In the genomic region with DNA sequence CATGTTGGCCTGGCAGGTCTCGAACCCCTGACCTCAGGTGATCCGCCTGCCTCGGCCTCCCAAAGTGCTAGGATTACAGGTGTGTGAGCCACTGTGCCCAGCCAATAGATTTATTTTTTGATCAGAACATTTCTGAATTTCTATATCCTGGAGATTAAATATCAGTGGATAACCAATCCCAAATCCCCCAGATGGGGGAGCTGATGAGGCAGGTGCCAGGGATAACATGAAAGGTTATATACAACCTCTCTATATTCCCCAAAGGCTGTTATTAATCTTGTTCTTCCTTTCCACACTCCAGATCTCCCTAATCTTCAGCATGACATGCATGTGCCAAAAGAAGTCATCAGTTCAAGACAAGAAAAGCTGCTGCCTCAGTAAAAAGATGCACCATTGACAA, we compare ENCODE assay signal across 9 cellular contexts.
DNase-seq lines count a peak whose midpoint lies in the region; TF ChIP-seq lines count a peak whose summit lies in the region.
"Had no signal": no experiment of that assay in that cellular context is flagged by ENCODE, and none has a peak within 500 bp of the region (broad histone marks: within the 10 kb centered on the region; RNA-seq: fewer than 3 reads in every experiment).

No MANE protein-coding gene starts in this region.

- peak; percentile 66 for TF ChIP-seq CTCF in astrocyte of the spinal cord (IDR thresholded peaks at IDR 0.05; ENCODE audit: low read depth, low read length)
- TF ChIP-seq CTCF in neural cell (IDR thresholded peaks at IDR 0.05; ENCODE audit: poor library complexity, severe bottlenecking): peak; percentile 49

- no peaks in the 10 kb centered on the region for H3F3A ChIP-seq in neural cell (ENCODE audit: insufficient read depth, low read length, poor library complexity, severe bottlenecking)

- no peaks in the 10 kb centered on the region for H3K9me2 ChIP-seq in neural cell (ENCODE audit: insufficient read depth, low read length)

- in situ Hi-C loops in KBM-7 (cut with MboI; ENCODE audit: low pct_unique_long_range_greater_than_20kb, low sequenced_read_pairs): no loop called here
- in situ Hi-C loops in astrocyte of the spinal cord (cut with HindIII; ENCODE audit: low sequenced_read_pairs): no loop called here

- no peaks in the 10 kb centered on the region for H3K79me2 ChIP-seq in neural cell (replicated peaks; ENCODE audit: insufficient read depth, low read length)

- H3K9ac ChIP-seq in neural cell (ENCODE audit: low read length): no peak overlapping the region

- TF ChIP-seq EP300 in neural cell (conservative IDR thresholded peaks at IDR 0.05; ENCODE audit: poor library complexity, severe bottlenecking): no peak

- H4K20me1 ChIP-seq in neural cell (ENCODE audit: insufficient read depth): no peaks in the 10 kb centered on the region

- no peaks in the 10 kb centered on the region for H3K36me3 ChIP-seq in neural cell (ENCODE audit: insufficient read depth, low read length)

- DNase-seq in NCI-H146 (lab: John Stamatoyannopoulos, UW) (peak; percentile 13), NCI-H146 treated with DMSO at 0.1 percent for 48 hours (lab: John Stamatoyannopoulos, UW; ENCODE audit: unreplicated experiment) (no peak), KBM-7 (peak; percentile 18), astrocyte of the spinal cord (ENCODE audit: low read depth, low spot score) (peak; percentile 22), T-helper 9 cell (no peak), NOMO-1 (lab: John Stamatoyannopoulos, UW; ENCODE audit: unreplicated experiment in 2 of 2) (no peak), cardiac septum (ENCODE audit: low spot score) (no peak)
- DNase-seq: NCI-H187 treated with DMSO at 0.1 percent for 48 hours had no signal

- H3K9me3 ChIP-seq in neural cell (ENCODE audit: low read length): no peaks in the 10 kb centered on the region

- no peak overlapping the region for H3K27ac ChIP-seq in neural cell (ENCODE audit: low read length)

- intact Hi-C loops in cardiac septum (cut with DNase I): no loop called here

- H3K4me2 ChIP-seq in neural cell (ENCODE audit: low read length): no peak overlapping the region

- peak; percentile 41 for TF ChIP-seq RAD21 in neural cell (conservative IDR thresholded peaks at IDR 0.05)

- H2AFZ ChIP-seq in neural cell (ENCODE audit: low read depth, low read length): no peak overlapping the region

- H3K4me3 ChIP-seq in astrocyte of the spinal cord (ENCODE audit: low read depth, low read length) (no peak overlapping the region), neural cell (ENCODE audit: low read length) (no peak overlapping the region)

- no peaks in the 10 kb centered on the region for H3K27me3 ChIP-seq in neural cell (ENCODE audit: insufficient read depth, low read depth, low read length)

TF ChIP-seq in neural cell, 6 proteins besides CTCF, POLR2A, EP300 and RAD21:
- TF ChIP-seq SMC3 (conservative IDR thresholded peaks at IDR 0.05; ENCODE audit: poor library complexity) (peak; percentile 51), MXI1 (conservative IDR thresholded peaks at IDR 0.05; ENCODE audit: poor library complexity, severe bottlenecking) (no peak)
TF ChIP-seq in neural cell: peak in this region for 1.

Comparison
In these comparisons a context has a peak if more than half of its experiments do, and no peak if none do; other contexts are left out.
1. DNase-seq: peak in NCI-H146 (single experiment), KBM-7 (single experiment) and astrocyte of the spinal cord (single experiment); none in NCI-H146 treated with DMSO at 0.1 percent for 48 hours (single experiment), T-helper 9 cell (single experiment), NOMO-1 (0 of 2) and cardiac septum (single experiment).